12 cellular contexts compared by ENCODE assay signal in the genomic region with DNA sequence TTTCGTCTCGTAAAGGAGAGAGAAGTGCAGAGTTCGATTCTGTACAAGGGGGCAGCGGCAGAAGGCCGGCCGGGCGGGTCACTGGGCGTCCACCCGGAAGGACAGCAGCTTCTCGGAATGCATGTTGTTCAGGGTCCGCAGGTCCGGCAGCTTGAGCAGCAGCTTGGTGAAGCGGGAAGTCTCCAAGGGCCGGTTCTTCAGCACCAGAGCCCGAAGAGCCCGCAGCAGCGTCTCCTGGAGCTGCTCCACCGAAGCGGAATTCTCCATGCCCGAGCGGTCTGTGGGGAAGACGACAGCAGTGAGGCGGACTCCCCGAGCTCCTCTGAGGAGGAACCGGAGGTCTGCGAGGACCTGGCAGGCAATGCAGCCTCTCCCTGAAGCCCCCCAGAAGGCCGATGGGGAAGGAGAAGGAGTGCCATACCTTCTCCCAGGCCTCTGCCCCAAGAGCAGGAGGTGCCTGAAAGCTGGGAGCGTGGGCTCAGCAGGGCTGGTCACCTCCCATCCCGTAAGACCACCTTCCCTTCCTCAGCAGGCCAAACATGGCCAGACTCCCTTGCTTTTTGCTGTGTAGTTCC. TPM values are rescaled to one million over a fixed set of nuclear protein-coding genes. Genes with fewer than 3 reads are reported as not detected.
DNase-seq lines count a peak whose midpoint lies in the region; ATAC-seq and TF ChIP-seq lines count a peak whose summit lies in the region.
"Had no signal": no experiment of that assay in that cellular context is flagged by ENCODE, and none has a peak within 500 bp of the region (broad histone marks: within the 10 kb centered on the region; RNA-seq: fewer than 3 reads in every experiment).

No MANE protein-coding gene starts in this region.

- H3K4me1 ChIP-seq in duodenal mucosa (ENCODE audit: control insufficient read depth in 1 of 2, insufficient read depth in 2 of 2, low read length in 2 of 2) (peaks cover 32 to 33% of the 10 kb centered on the region in 2 donors), tibial artery (peaks cover 0 to 86% (median 69%) of the 10 kb centered on the region in 4 donors)

- H3K9ac ChIP-seq in duodenal mucosa (ENCODE audit: low read depth in 1 of 2, low read length in 2 of 2): no peak overlapping the region

- no peak for DNase-seq in activated CD8-positive, alpha-beta T cell treated with anti-CD3 and anti-CD28 coated beads, Interleukin-2, amount 10 ng/mL, durations not matched to agents 7 days and 5 days
- no peak for DNase-seq in activated CD8-positive, alpha-beta T cell treated with anti-CD3 and anti-CD28 coated beads for 36 hours
- no peak for DNase-seq in natural killer cell treated with Interleukin-12 subunit alpha and Interleukin-12 subunit beta and Interleukin-15 and Interleukin-18, amount 100 ng/mL, for 72 hours (ENCODE audit: low spot score)
- DNase-seq in tibial artery (no peak), DMS153 treated with DMSO at 0.1 percent for 48 hours (lab: John Stamatoyannopoulos, UW; ENCODE audit: unreplicated experiment) (no peak), T-cell (no peak)
- DNase-seq: erythroblast; OCI-M1; stimulated activated CD4-positive, alpha-beta T cell treated with anti-CD3 and anti-CD28 coated beads, Interleukin-1b, Interleukin-23, amount 100 ng/mL, for 48 hours had no signal

- no peaks in the 10 kb centered on the region for H3K9me3 ChIP-seq in duodenal mucosa (ENCODE audit: control insufficient read depth in 1 of 2, low read length in 2 of 2)
- no peaks in the 10 kb centered on the region for H3K9me3 ChIP-seq in tibial artery

- no peaks in the 10 kb centered on the region for H3K9me3 Mint-ChIP-seq in activated CD8-positive, alpha-beta T cell treated with anti-CD3 and anti-CD28 coated beads, Interleukin-2, amount 10 ng/mL, durations not matched to agents 7 days and 5 days (ENCODE audit: insufficient read depth)
- H3K9me3 Mint-ChIP-seq in activated CD8-positive, alpha-beta T cell treated with anti-CD3 and anti-CD28 coated beads for 36 hours: no peaks in the 10 kb centered on the region
- H3K9me3 Mint-ChIP-seq in natural killer cell treated with Interleukin-12 subunit alpha and Interleukin-12 subunit beta and Interleukin-15 and Interleukin-18, amount 100 ng/mL, for 72 hours: no peaks in the 10 kb centered on the region
- H3K9me3 Mint-ChIP-seq in T-cell: no peaks in the 10 kb centered on the region
- H3K9me3 Mint-ChIP-seq: stimulated activated memory B cell treated with anti-CD40 and anti-IgM and Interleukin-4, amounts not matched to agents 10 μg/mL and 1 μg/mL and 100 μg/mL, for 72 hours had no signal

- H3K4me3 ChIP-seq in duodenal mucosa (ENCODE audit: low read depth in 1 of 2, low read length in 2 of 2) (no peak overlapping the region), tibial artery (no peak overlapping the region)

- H3K27ac ChIP-seq in duodenal mucosa (ENCODE audit: low read depth, low read length) (peak overlapping the region; percentile 8), tibial artery (peak overlapping the region; percentile 94 to 98)

- no peak for TF ChIP-seq CTCF in activated CD8-positive, alpha-beta T cell treated with anti-CD3 and anti-CD28 coated beads for 36 hours (IDR thresholded peaks at IDR 0.05)
- TF ChIP-seq CTCF in tibial artery (IDR thresholded peaks at IDR 0.05): no peak

- CTCF ChIA-PET in activated CD8-positive, alpha-beta T cell treated with anti-CD3 and anti-CD28 coated beads, Interleukin-2, amount 10 ng/mL, durations not matched to agents 7 days and 5 days (lab: Charles Lee): interaction anchor here (0.6 to 2.5 kb wide), 3 partner anchors 18 to 31 kb away, joined by 3 to 21 read pairs (median 10); no protein-coding TSS in a partner anchor
- CTCF ChIA-PET in activated CD8-positive, alpha-beta T cell treated with anti-CD3 and anti-CD28 coated beads for 36 hours (lab: Charles Lee): interaction anchor here (1.7 to 9.5 kb wide), 3 partner anchors 18 to 58 kb away, joined by 4 to 72 read pairs (median 7); no protein-coding TSS in a partner anchor
- CTCF ChIA-PET in T-cell (lab: Charles Lee): interaction anchor here in 1 of 2 donors (0.6 kb wide), 1 partner anchor 64 kb away, joined by 3 read pairs; no protein-coding TSS in a partner anchor

- H3K27me3 ChIP-seq in duodenal mucosa (ENCODE audit: control insufficient read depth in 1 of 2, insufficient read depth in 2 of 2, low read length in 2 of 2): no peaks in the 10 kb centered on the region
- H3K27me3 ChIP-seq in tibial artery: no peaks in the 10 kb centered on the region

- intact Hi-C loops in activated CD8-positive, alpha-beta T cell treated with anti-CD3 and anti-CD28 coated beads for 36 hours (cut with micrococcal nuclease): no loop called here
- intact Hi-C loops in tibial artery (cut with DNase I; ENCODE audit: low total_unique reads): no loop called here

- no peaks in the 10 kb centered on the region for H3K27me3 Mint-ChIP-seq in activated CD8-positive, alpha-beta T cell treated with anti-CD3 and anti-CD28 coated beads, Interleukin-2, amount 10 ng/mL, durations not matched to agents 7 days and 5 days (ENCODE audit: low read depth)
- no peaks in the 10 kb centered on the region for H3K27me3 Mint-ChIP-seq in activated CD8-positive, alpha-beta T cell treated with anti-CD3 and anti-CD28 coated beads for 36 hours
- no peaks in the 10 kb centered on the region for H3K27me3 Mint-ChIP-seq in natural killer cell treated with Interleukin-12 subunit alpha and Interleukin-12 subunit beta and Interleukin-15 and Interleukin-18, amount 100 ng/mL, for 72 hours
- no peaks in the 10 kb centered on the region for H3K27me3 Mint-ChIP-seq in T-cell
- H3K27me3 Mint-ChIP-seq: stimulated activated memory B cell treated with anti-CD40 and anti-IgM and Interleukin-4, amounts not matched to agents 10 μg/mL and 1 μg/mL and 100 μg/mL, for 72 hours had no signal

- no peak overlapping the region for H3K4me3 Mint-ChIP-seq in activated CD8-positive, alpha-beta T cell treated with anti-CD3 and anti-CD28 coated beads, Interleukin-2, amount 10 ng/mL, durations not matched to agents 7 days and 5 days
- no peak overlapping the region for H3K4me3 Mint-ChIP-seq in activated CD8-positive, alpha-beta T cell treated with anti-CD3 and anti-CD28 coated beads for 36 hours
- H3K4me3 Mint-ChIP-seq in natural killer cell treated with Interleukin-12 subunit alpha and Interleukin-12 subunit beta and Interleukin-15 and Interleukin-18, amount 100 ng/mL, for 72 hours: no peak overlapping the region
- no peak overlapping the region for H3K4me3 Mint-ChIP-seq in T-cell
- H3K4me3 Mint-ChIP-seq: stimulated activated memory B cell treated with anti-CD40 and anti-IgM and Interleukin-4, amounts not matched to agents 10 μg/mL and 1 μg/mL and 100 μg/mL, for 72 hours had no signal

- H3K36me3 ChIP-seq in duodenal mucosa (ENCODE audit: control insufficient read depth in 1 of 2, insufficient read depth in 2 of 2, low read length in 2 of 2) (peaks cover 33 to 64% of the 10 kb centered on the region in 2 donors), tibial artery (peaks cover 72 to 95% (median 78%) of the 10 kb centered on the region in 3 donors)

- no peak for ATAC-seq in activated CD8-positive, alpha-beta T cell treated with anti-CD3 and anti-CD28 coated beads, Interleukin-2, amount 10 ng/mL, durations not matched to agents 7 days and 5 days
- no peak for ATAC-seq in activated CD8-positive, alpha-beta T cell treated with anti-CD3 and anti-CD28 coated beads for 36 hours
- no peak for ATAC-seq in natural killer cell treated with Interleukin-12 subunit alpha and Interleukin-12 subunit beta and Interleukin-15 and Interleukin-18, amount 100 ng/mL, for 72 hours
- ATAC-seq in GM19328 (IDR thresholded peaks at IDR 0.05; ENCODE audit: unreplicated experiment) (no peak), T-cell (replicated peaks in 1 of 4) (no peak)
- ATAC-seq: stimulated activated memory B cell treated with anti-CD40 and anti-IgM and Interleukin-4, amounts not matched to agents 10 μg/mL and 1 μg/mL and 100 μg/mL, for 72 hours had no signal

- H3K27ac Mint-ChIP-seq in activated CD8-positive, alpha-beta T cell treated with anti-CD3 and anti-CD28 coated beads, Interleukin-2, amount 10 ng/mL, durations not matched to agents 7 days and 5 days: peak overlapping the region; percentile 42
- no peak overlapping the region for H3K27ac Mint-ChIP-seq in activated CD8-positive, alpha-beta T cell treated with anti-CD3 and anti-CD28 coated beads for 36 hours
- H3K27ac Mint-ChIP-seq in natural killer cell treated with Interleukin-12 subunit alpha and Interleukin-12 subunit beta and Interleukin-15 and Interleukin-18, amount 100 ng/mL, for 72 hours: peak overlapping the region; percentile 55 to 63
- peak overlapping the region in 1 of 2 donors; percentile 69 for H3K27ac Mint-ChIP-seq in T-cell
- H3K27ac Mint-ChIP-seq: stimulated activated memory B cell treated with anti-CD40 and anti-IgM and Interleukin-4, amounts not matched to agents 10 μg/mL and 1 μg/mL and 100 μg/mL, for 72 hours had no signal

- peaks cover 41% of the 10 kb centered on the region for H3K36me3 Mint-ChIP-seq in activated CD8-positive, alpha-beta T cell treated with anti-CD3 and anti-CD28 coated beads, Interleukin-2, amount 10 ng/mL, durations not matched to agents 7 days and 5 days (ENCODE audit: low read depth)
- peaks cover 40% of the 10 kb centered on the region for H3K36me3 Mint-ChIP-seq in activated CD8-positive, alpha-beta T cell treated with anti-CD3 and anti-CD28 coated beads for 36 hours (ENCODE audit: low read depth)
- no peaks in the 10 kb centered on the region for H3K36me3 Mint-ChIP-seq in natural killer cell treated with Interleukin-12 subunit alpha and Interleukin-12 subunit beta and Interleukin-15 and Interleukin-18, amount 100 ng/mL, for 72 hours
- peaks cover 38% of the 10 kb centered on the region for H3K36me3 Mint-ChIP-seq in T-cell

- peaks cover 44% of the 10 kb centered on the region for H3K4me1 Mint-ChIP-seq in activated CD8-positive, alpha-beta T cell treated with anti-CD3 and anti-CD28 coated beads, Interleukin-2, amount 10 ng/mL, durations not matched to agents 7 days and 5 days (ENCODE audit: low read depth)
- H3K4me1 Mint-ChIP-seq in activated CD8-positive, alpha-beta T cell treated with anti-CD3 and anti-CD28 coated beads for 36 hours (ENCODE audit: low read depth): peaks cover 42% of the 10 kb centered on the region
- H3K4me1 Mint-ChIP-seq in natural killer cell treated with Interleukin-12 subunit alpha and Interleukin-12 subunit beta and Interleukin-15 and Interleukin-18, amount 100 ng/mL, for 72 hours (ENCODE audit: low read depth in 2 of 2): peaks cover 33 to 37% of the 10 kb centered on the region in 2 donors
- H3K4me1 Mint-ChIP-seq in T-cell: peaks cover 44 to 55% (median 47%) of the 10 kb centered on the region in 3 donors

- POLR2A ChIA-PET in activated CD8-positive, alpha-beta T cell treated with anti-CD3 and anti-CD28 coated beads, Interleukin-2, amount 10 ng/mL, durations not matched to agents 7 days and 5 days (lab: Charles Lee): no interaction called here
- POLR2A ChIA-PET in activated CD8-positive, alpha-beta T cell treated with anti-CD3 and anti-CD28 coated beads for 36 hours (lab: Charles Lee): interaction anchor here (1.7 kb wide), 1 partner anchor 8 kb away, joined by 5 read pairs; no protein-coding TSS in a partner anchor
- POLR2A ChIA-PET in T-cell (lab: Charles Lee): no interaction called here

RNA-seq across cellular contexts. Expression of a gene that starts 7.3 kb away (rescaled TPM):
- total RNA-seq in activated CD8-positive, alpha-beta T cell treated with anti-CD3 and anti-CD28 coated beads, Interleukin-2, amount 10 ng/mL, durations not matched to agents 7 days and 5 days: 1 to 10 TPM; 4.1 to 4.9 TPM
- 1 to 10 TPM; 6.0 to 6.5 TPM for total RNA-seq in activated CD8-positive, alpha-beta T cell treated with anti-CD3 and anti-CD28 coated beads for 36 hours
- total RNA-seq in natural killer cell treated with Interleukin-12 subunit alpha and Interleukin-12 subunit beta and Interleukin-15 and Interleukin-18, amount 100 ng/mL, for 72 hours: 1 to 10 TPM; 1.4 to 5.4 TPM
- 10 to 100 TPM; 11.5 to 33.6 (median 21.9) TPM for total RNA-seq in T-cell

RNA-seq across cellular contexts. Expression of a gene that starts 28.7 kb away (rescaled TPM):
- 10 to 100 TPM; 80.5 to 83.2 TPM for total RNA-seq in activated CD8-positive, alpha-beta T cell treated with anti-CD3 and anti-CD28 coated beads, Interleukin-2, amount 10 ng/mL, durations not matched to agents 7 days and 5 days
- 10 to 100 TPM; 69.0 to 70.1 TPM for total RNA-seq in activated CD8-positive, alpha-beta T cell treated with anti-CD3 and anti-CD28 coated beads for 36 hours
- 100 to 1,000 TPM in 1 of 2 donors, 10 to 100 TPM in 1; 79.8 to 102 TPM for total RNA-seq in natural killer cell treated with Interleukin-12 subunit alpha and Interleukin-12 subunit beta and Interleukin-15 and Interleukin-18, amount 100 ng/mL, for 72 hours
- 100 to 1,000 TPM; 106 to 136 (median 115) TPM for total RNA-seq in T-cell

RNA-seq across cellular contexts. Expression of a gene that starts 30.3 kb away (rescaled TPM):
- 1 to 10 TPM; 8.7 to 9.7 TPM for total RNA-seq in activated CD8-positive, alpha-beta T cell treated with anti-CD3 and anti-CD28 coated beads, Interleukin-2, amount 10 ng/mL, durations not matched to agents 7 days and 5 days
- 10 to 100 TPM; 11.1 to 13.8 TPM for total RNA-seq in activated CD8-positive, alpha-beta T cell treated with anti-CD3 and anti-CD28 coated beads for 36 hours
- total RNA-seq in natural killer cell treated with Interleukin-12 subunit alpha and Interleukin-12 subunit beta and Interleukin-15 and Interleukin-18, amount 100 ng/mL, for 72 hours: 10 to 100 TPM in 1 of 2 donors, 1 to 10 TPM in 1; 4.9 to 10.9 TPM
- 10 to 100 TPM; 30.4 to 54.0 (median 48.9) TPM for total RNA-seq in T-cell

RNA-seq across cellular contexts. Expression of a gene that starts 38.9 kb away (rescaled TPM):
- total RNA-seq in activated CD8-positive, alpha-beta T cell treated with anti-CD3 and anti-CD28 coated beads, Interleukin-2, amount 10 ng/mL, durations not matched to agents 7 days and 5 days: 10 to 100 TPM; 93.4 to 96.7 TPM
- total RNA-seq in activated CD8-positive, alpha-beta T cell treated with anti-CD3 and anti-CD28 coated beads for 36 hours: 10 to 100 TPM; 90.2 to 96.4 TPM
- 100 to 1,000 TPM in 1 of 2 donors, 10 to 100 TPM in 1; 91.5 to 147 TPM for total RNA-seq in natural killer cell treated with Interleukin-12 subunit alpha and Interleukin-12 subunit beta and Interleukin-15 and Interleukin-18, amount 100 ng/mL, for 72 hours
- 100 to 1,000 TPM in 1 of 5 donors, 10 to 100 TPM in 4; 75.9 to 104 (median 87.0) TPM for total RNA-seq in T-cell

RNA-seq across cellular contexts. Expression of a gene that starts 47.2 kb away (rescaled TPM):
- total RNA-seq in activated CD8-positive, alpha-beta T cell treated with anti-CD3 and anti-CD28 coated beads, Interleukin-2, amount 10 ng/mL, durations not matched to agents 7 days and 5 days: 10 to 100 TPM; 66.2 to 67.7 TPM
- 10 to 100 TPM; 75.1 to 75.6 TPM for total RNA-seq in activated CD8-positive, alpha-beta T cell treated with anti-CD3 and anti-CD28 coated beads for 36 hours
- 100 to 1,000 TPM in 1 of 2 donors, 10 to 100 TPM in 1; 83.1 to 101 TPM for total RNA-seq in natural killer cell treated with Interleukin-12 subunit alpha and Interleukin-12 subunit beta and Interleukin-15 and Interleukin-18, amount 100 ng/mL, for 72 hours
- 100 to 1,000 TPM; 116 to 161 (median 126) TPM for total RNA-seq in T-cell
